Comparison of ENCODE assay signal across 13 cellular contexts in the genomic region with DNA sequence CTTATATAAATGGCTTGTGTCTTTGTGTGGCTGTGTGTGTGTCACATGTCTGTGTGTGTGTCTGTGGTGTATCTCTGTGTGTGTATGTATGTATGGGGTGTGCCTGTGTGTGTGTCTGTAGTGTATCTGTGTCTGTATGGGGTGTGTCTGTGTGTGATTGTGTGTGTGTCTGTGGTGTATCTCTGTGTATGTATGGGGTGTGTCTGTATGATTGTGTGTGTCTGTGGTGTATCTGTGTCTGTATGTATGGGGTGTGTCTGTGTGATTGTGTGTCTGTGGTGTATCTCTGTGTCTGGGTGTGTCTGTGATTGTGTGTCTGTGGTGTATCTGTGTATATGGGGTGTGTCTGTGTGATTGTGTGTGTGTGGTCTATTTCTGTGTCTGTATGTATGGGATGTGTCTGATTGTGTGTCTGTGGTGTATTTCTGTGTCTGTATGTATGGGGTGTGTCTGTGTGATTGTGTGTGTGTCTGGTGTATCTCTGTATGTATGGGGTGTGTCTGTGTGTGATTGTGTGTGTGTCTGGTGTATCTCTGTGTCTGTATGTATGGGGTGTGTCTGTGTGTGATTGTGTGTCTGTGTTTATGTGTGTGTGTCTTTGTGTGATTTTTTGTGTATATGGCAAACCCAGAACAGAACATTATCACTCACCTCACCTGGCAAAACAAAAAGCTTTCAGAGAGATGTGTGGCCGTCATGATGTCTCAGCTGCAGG. TPM values are rescaled to one million over a fixed set of nuclear protein-coding genes. Genes with fewer than 3 reads are reported as not detected.
DNase-seq lines count a peak whose midpoint lies in the region; ATAC-seq and TF ChIP-seq lines count a peak whose summit lies in the region.
"Had no signal": no experiment of that assay in that cellular context is flagged by ENCODE, and none has a peak within 500 bp of the region (broad histone marks: within the 10 kb centered on the region; RNA-seq: fewer than 3 reads in every experiment).

No MANE protein-coding gene starts in this region.

- H3K36me3 ChIP-seq in BLaER1 (no peaks in the 10 kb centered on the region), IMR-90 (ENCODE audit: control insufficient read depth, insufficient read depth, low read length) (no peaks in the 10 kb centered on the region), trophoblast cell (ENCODE audit: control insufficient read depth in 1 of 2, insufficient read depth in 2 of 2, low read length in 2 of 2) (no peaks in the 10 kb centered on the region)

- no peaks in the 10 kb centered on the region for H3K9me1 ChIP-seq in IMR-90 (ENCODE audit: insufficient read depth, low read length)

- H3K27me3 ChIP-seq in BLaER1 = peaks cover 65% of the 10 kb centered on the region
- H3K27me3 ChIP-seq in IMR-90 (ENCODE audit: control insufficient read depth, insufficient read depth, low read length) = peaks cover 61% of the 10 kb centered on the region
- H3K27me3 ChIP-seq in trophoblast cell (ENCODE audit: insufficient read depth, low read length) = no peaks in the 10 kb centered on the region

- H3K23ac ChIP-seq in IMR-90 (ENCODE audit: low read depth, low read length) (no peak overlapping the region), trophoblast cell (ENCODE audit: low read length) (peak overlapping the region; percentile 18)

- H4K91ac ChIP-seq in IMR-90 (ENCODE audit: insufficient read depth, low read depth, low read length) (no peak overlapping the region), trophoblast cell (ENCODE audit: low read depth, low read length) (no peak overlapping the region)

- CTCF ChIA-PET in IMR-90 (lab: Yijun Ruan, JAX) = no interaction called here

- no peak overlapping the region for H2AFZ ChIP-seq in IMR-90 (replicated peaks; ENCODE audit: low read length, poor library complexity)
- no peak overlapping the region for H2AFZ ChIP-seq in trophoblast cell (ENCODE audit: insufficient read depth, low read length, poor library complexity)

- in situ Hi-C loops in IMR-90 (cut with MboI; ENCODE audit: low sequenced_read_pairs) = no loop called here

- H3K9ac ChIP-seq in BLaER1 (no peak overlapping the region), IMR-90 (ENCODE audit: low read depth, low read length) (no peak overlapping the region), trophoblast cell (ENCODE audit: low read length) (no peak overlapping the region)

- POLR2A ChIA-PET in IMR-90 (lab: Charles Lee; ENCODE audit: unreplicated experiment) = no interaction called here

- H2BK120ac ChIP-seq in IMR-90 (ENCODE audit: low read depth, low read length) (no peak overlapping the region), trophoblast cell (ENCODE audit: insufficient read depth, low read length, poor library complexity) (no peak overlapping the region)

- BruUV-seq in IMR-90 (replicated peaks; lab: Mats Ljungman, UMichigan) = no TSS peak

- peaks cover 27% of the 10 kb centered on the region for H4K20me1 ChIP-seq in BLaER1
- H4K20me1 ChIP-seq in IMR-90 (ENCODE audit: insufficient read depth, low read length) = no peaks in the 10 kb centered on the region

- peak overlapping the region; percentile 57 for H2BK5ac ChIP-seq in IMR-90 (ENCODE audit: low read depth, low read length, poor library complexity, severe bottlenecking)
- no peak overlapping the region for H2BK5ac ChIP-seq in trophoblast cell (ENCODE audit: low read depth, low read length, poor library complexity)

- no peak overlapping the region for H4K12ac ChIP-seq in trophoblast cell (ENCODE audit: low read depth, low read length)

- H3K79me1 ChIP-seq in IMR-90 (ENCODE audit: low read depth in 1 of 2, low read length in 2 of 2) (no peaks in the 10 kb centered on the region), trophoblast cell (ENCODE audit: low read length) (no peaks in the 10 kb centered on the region)

- H4K5ac ChIP-seq in IMR-90 (ENCODE audit: low read depth, low read length) = no peak overlapping the region

- H4K8ac ChIP-seq in IMR-90 (ENCODE audit: low read depth in 2 of 2, low read length in 2 of 2) = no peak overlapping the region
- no peak overlapping the region for H4K8ac ChIP-seq in trophoblast cell (ENCODE audit: low read depth, low read length)

- H2AK9ac ChIP-seq in IMR-90 (replicated peaks; ENCODE audit: low read depth, low read length, poor library complexity) = no peak overlapping the region

- H3K14ac ChIP-seq in IMR-90 (replicated peaks; ENCODE audit: low read depth, low read length) = no peak overlapping the region
- H3K14ac ChIP-seq in trophoblast cell (ENCODE audit: low read length) = no peak overlapping the region

- DNase-seq in NCI-H146 (lab: John Stamatoyannopoulos, UW) (peak; percentile 33), NCI-H146 treated with DMSO at 0.1 percent for 48 hours (lab: John Stamatoyannopoulos, UW; ENCODE audit: unreplicated experiment) (no peak), IMR-90 (no peak), trophoblast cell (no peak), posterior cingulate gyrus (no peak)
- no peak for DNase-seq in activated CD4-positive, alpha-beta T cell treated with anti-CD3 and anti-CD28 coated beads, Interleukin-2, amount 50 U/mL, for 4 hours
- DNase-seq: Caco-2; CD8-positive, alpha-beta memory T cell; DND-41; GDM1 had no signal

- no peak overlapping the region for H2AK5ac ChIP-seq in IMR-90 (ENCODE audit: low read depth, low read length)
- H2AK5ac ChIP-seq in trophoblast cell (ENCODE audit: low read length) = no peak overlapping the region

- intact Hi-C loops in IMR-90 (cut with micrococcal nuclease) (no loop called here), posterior cingulate gyrus (cut with DNase I) (no loop called here)

- no peak overlapping the region for H2BK15ac ChIP-seq in IMR-90 (ENCODE audit: low read depth, low read length)

- no peak overlapping the region for H3K56ac ChIP-seq in IMR-90 (ENCODE audit: extremely low read depth, insufficient read depth, low read length)

- H3K27ac ChIP-seq in BLaER1 = no peak overlapping the region
- no peak overlapping the region for H3K27ac ChIP-seq in IMR-90 (ENCODE audit: insufficient read depth, low read length)
- no peak overlapping the region for H3K27ac ChIP-seq in trophoblast cell (ENCODE audit: low read depth, low read length)
- H3K27ac ChIP-seq: 22Rv1 had no signal

- H3K79me2 ChIP-seq in trophoblast cell (ENCODE audit: control insufficient read depth, insufficient read depth, low read length, poor library complexity) = no peaks in the 10 kb centered on the region

- H3K4ac ChIP-seq in IMR-90 (ENCODE audit: low read depth, low read length) (no peak overlapping the region), trophoblast cell (ENCODE audit: low read depth, low read length) (no peak overlapping the region)

- peaks cover 41% of the 10 kb centered on the region for H3K4me1 ChIP-seq in BLaER1
- no peaks in the 10 kb centered on the region for H3K4me1 ChIP-seq in IMR-90 (ENCODE audit: control insufficient read depth, insufficient read depth, low read length)
- H3K4me1 ChIP-seq in trophoblast cell (ENCODE audit: control insufficient read depth in 1 of 2, insufficient read depth in 2 of 2, low read length in 2 of 2) = no peaks in the 10 kb centered on the region

- peak overlapping the region; percentile 29; the same call in 1 of the 2 replicates for H3K4me2 ChIP-seq in BLaER1
- no peak overlapping the region for H3K4me2 ChIP-seq in IMR-90 (ENCODE audit: low read depth, low read length)
- no peak overlapping the region for H3K4me2 ChIP-seq in trophoblast cell (ENCODE audit: low read length)

- no peak for ATAC-seq in IMR-90 (ENCODE audit: low read depth)
- ATAC-seq: HCT116 had no signal

- H3K9me3 ChIP-seq in BLaER1 = no peaks in the 10 kb centered on the region
- no peaks in the 10 kb centered on the region for H3K9me3 ChIP-seq in IMR-90 (ENCODE audit: control insufficient read depth, insufficient read depth, low read length)
- H3K9me3 ChIP-seq in trophoblast cell (ENCODE audit: insufficient read depth, low read depth, low read length) = no peaks in the 10 kb centered on the region
- H3K9me3 ChIP-seq: Caco-2 had no signal

- no CpG with 5 or more reads among the region's 1 CpG for WGBS in IMR-90 (ENCODE audit: extremely low coverage in 2 of 2, insufficient read length in 1 of 2), 2 experiments
- WGBS in trophoblast cell (ENCODE audit: extremely low coverage, insufficient coverage, insufficient read length) = no CpG with 5 or more reads among the region's 1 CpG

- H3K18ac ChIP-seq in IMR-90 (ENCODE audit: low read depth, low read length) = no peak overlapping the region
- H3K18ac ChIP-seq in trophoblast cell (ENCODE audit: low read length) = no peak overlapping the region

- no peak for TF ChIP-seq POLR2A in IMR-90 (IDR thresholded peaks at IDR 0.05; ENCODE audit: low read depth, low read length)

- TF ChIP-seq CTCF in IMR-90 (conservative IDR thresholded peaks at IDR 0.05; ENCODE audit: low read depth, low read length) = no peak

- no peak for TF ChIP-seq RAD21 in IMR-90 (IDR thresholded peaks at IDR 0.05; ENCODE audit: low read length)

- H2BK12ac ChIP-seq in trophoblast cell (ENCODE audit: low read length) = no peak overlapping the region

- H2BK20ac ChIP-seq in IMR-90 (ENCODE audit: low read depth, low read length) = no peak overlapping the region

- dilution Hi-C loops in IMR-90 (cut with HindIII; ENCODE audit: low sequenced_read_pairs, unreplicated experiment) = no loop called here

- H3K4me3 ChIP-seq in BLaER1 = no peak overlapping the region
- no peak overlapping the region for H3K4me3 ChIP-seq in IMR-90 (ENCODE audit: insufficient read depth, low read depth, low read length)
- no peak overlapping the region for H3K4me3 ChIP-seq in trophoblast cell (ENCODE audit: low read depth, low read length)

TF ChIP-seq in IMR-90, 13 proteins besides CTCF, POLR2A, EP300 and RAD21 (continues in another document):
- TF ChIP-seq SMC3 (IDR thresholded peaks at IDR 0.05; ENCODE audit: low read depth, low read length) (no peak), ELK1 (IDR thresholded peaks at IDR 0.05; ENCODE audit: borderline replicate concordance, low read depth, low read length) (no peak)

RNA-seq across cellular contexts. Expression of gene MCF2L, which starts 56.1 kb away (rescaled TPM):
- total RNA-seq in IMR-90 (2012; rRNA removed) = 0.18 TPM in 1 of 2 replicates, not detected in the other
- polyA plus RNA-seq in IMR-90 (2012; rRNA removed) = not detected in 2 replicates
- polyA plus RNA-seq in IMR-90 (2012; cell fraction: cytosol; rRNA removed) = 0.02 and 0.09 TPM in 2 replicates
- polyA plus RNA-seq in IMR-90 (2012; cell fraction: nucleus; rRNA removed; ENCODE audit: low replicate concordance) = 0.09 and 0.11 TPM in 2 replicates
- polyA plus RNA-seq in trophoblast cell (2013) = 0.68 and 0.77 TPM in 2 replicates
